Comparison of ENCODE assay signal across 8 cellular contexts in genomic region chr1:161226759-161227158, GRCh38. TPM values are rescaled to one million over a fixed set of nuclear protein-coding genes. Genes with fewer than 3 reads are reported as not detected.
DNase-seq lines count a peak whose midpoint lies in the region; ATAC-seq, FAIRE-seq and TF ChIP-seq lines count a peak whose summit lies in the region.

No MANE protein-coding gene starts in this region.

- peak overlapping the region in 1 of 2 donors; percentile 86 for H3K9ac ChIP-seq in kidney (ENCODE audit: low read length in 2 of 2)

- H3K27ac Mint-ChIP-seq in activated naive CD4-positive, alpha-beta T cell treated with anti-CD3 and anti-CD28 coated beads for 36 hours, result peak overlapping the region; percentile 71
- peak overlapping the region; percentile 82 for H3K27ac Mint-ChIP-seq in activated naive CD8-positive, alpha-beta T cell

- DNase-seq in activated naive CD4-positive, alpha-beta T cell treated with anti-CD3 and anti-CD28 coated beads for 36 hours, result no peak
- DNase-seq in activated naive CD4-positive, alpha-beta T cell treated with Interleukin-2 at 50 U/mL for 16 hours, result no peak
- DNase-seq in kidney (no peak), tibial artery (no peak), RPMI8226 (no peak), D721Med (ENCODE audit: insufficient read length, low spot score) (no peak)

- H3K4me3 ChIP-seq in kidney (ENCODE audit: low read length in 2 of 2) (peak overlapping the region; percentile 51 to 95), tibial artery (peak overlapping the region; percentile 57 to 68)

- CTCF ChIA-PET in activated naive CD4-positive, alpha-beta T cell treated with anti-CD3 and anti-CD28 coated beads for 36 hours (lab: Charles Lee), result interaction anchor here (0.8 to 13.2 kb wide), 19 partner anchors 8 to 162 kb away, joined by 3 to 196 read pairs (median 5); partner anchors contain the start of genes CFAP126, FCER1G, NDUFS2 and NR1I3

- FAIRE-seq in kidney (lab: Jason Lieb, UNC), result no peak
- no peak for FAIRE-seq in D721Med (lab: Jason Lieb, UNC)

- H3K9me3 ChIP-seq in kidney (ENCODE audit: control insufficient read depth in 1 of 2, low read length in 2 of 2), result no peaks in the 10 kb centered on the region
- H3K9me3 ChIP-seq in tibial artery, result no peaks in the 10 kb centered on the region

- H3K36me3 ChIP-seq in kidney (ENCODE audit: control insufficient read depth in 1 of 2, insufficient read depth in 2 of 2, low read length in 2 of 2) (peaks cover 13 to 15% of the 10 kb centered on the region in 2 donors), tibial artery (peaks cover 9 to 31% (median 22%) of the 10 kb centered on the region in 3 donors)

- no peak for ATAC-seq in HG02678 (IDR thresholded peaks at IDR 0.05; ENCODE audit: unreplicated experiment)

- H3K4me3 Mint-ChIP-seq in activated naive CD4-positive, alpha-beta T cell treated with anti-CD3 and anti-CD28 coated beads for 36 hours, result peak overlapping the region; percentile 100
- H3K4me3 Mint-ChIP-seq in activated naive CD8-positive, alpha-beta T cell, result peak overlapping the region; percentile 100

- H3K4me1 ChIP-seq in kidney (ENCODE audit: control insufficient read depth in 1 of 2, insufficient read depth in 1 of 2, low read depth in 1 of 2, low read length in 2 of 2) (peaks cover 8 to 17% of the 10 kb centered on the region in 2 donors), tibial artery (peaks cover 0 to 22% (median 13%) of the 10 kb centered on the region in 4 donors)

- H3K27me3 Mint-ChIP-seq in activated naive CD4-positive, alpha-beta T cell treated with anti-CD3 and anti-CD28 coated beads for 36 hours (ENCODE audit: low read depth), result no peaks in the 10 kb centered on the region
- no peaks in the 10 kb centered on the region for H3K27me3 Mint-ChIP-seq in activated naive CD8-positive, alpha-beta T cell

- H3K4me1 Mint-ChIP-seq in activated naive CD4-positive, alpha-beta T cell treated with anti-CD3 and anti-CD28 coated beads for 36 hours (ENCODE audit: low read depth), result peaks cover 31% of the 10 kb centered on the region
- H3K4me1 Mint-ChIP-seq in activated naive CD8-positive, alpha-beta T cell (ENCODE audit: low read depth), result peaks cover 39% of the 10 kb centered on the region

- TF ChIP-seq CTCF in kidney (IDR thresholded peaks at IDR 0.05; ENCODE audit: borderline replicate concordance, extremely low read depth, insufficient read depth) (no peak), tibial artery (IDR thresholded peaks at IDR 0.05) (no peak), D721Med (IDR thresholded peaks at IDR 0.05; ENCODE audit: insufficient read depth, missing control alignments) (no peak)

- H3K36me3 Mint-ChIP-seq in activated naive CD4-positive, alpha-beta T cell treated with anti-CD3 and anti-CD28 coated beads for 36 hours (ENCODE audit: low read depth), result peaks cover 22% of the 10 kb centered on the region
- peaks cover 3% of the 10 kb centered on the region for H3K36me3 Mint-ChIP-seq in activated naive CD8-positive, alpha-beta T cell

- H3K9me3 Mint-ChIP-seq in activated naive CD4-positive, alpha-beta T cell treated with anti-CD3 and anti-CD28 coated beads for 36 hours, result no peaks in the 10 kb centered on the region
- no peaks in the 10 kb centered on the region for H3K9me3 Mint-ChIP-seq in activated naive CD8-positive, alpha-beta T cell (ENCODE audit: low read depth)

- H3K27ac ChIP-seq in kidney (ENCODE audit: low read depth in 2 of 2, low read length in 2 of 2) (no peak overlapping the region), tibial artery (peak overlapping the region in 1 of 2 donors; percentile 64)

- intact Hi-C loops in activated naive CD4-positive, alpha-beta T cell treated with anti-CD3 and anti-CD28 coated beads for 36 hours (cut with micrococcal nuclease), result loop anchor here (1.0 to 5.0 kb wide), 6 partner anchors 65 to 518 kb away; partner anchors contain the start of gene CFAP126
- intact Hi-C loops in kidney (cut with DNase I) (no loop called here), tibial artery (cut with DNase I; ENCODE audit: low total_unique reads) (loop anchor here (5.0 kb wide), 2 partner anchors 81 to 156 kb away; partner anchors contain the start of gene MPZ)

- H3K27me3 ChIP-seq in tibial artery, result no peaks in the 10 kb centered on the region

RNA-seq across cellular contexts. Expression of gene TOMM40L, which starts 0.9 kb away (rescaled TPM):
- total RNA-seq in activated naive CD4-positive, alpha-beta T cell treated with anti-CD3 and anti-CD28 coated beads for 36 hours, result 10 to 100 TPM; 13.2 to 14.3 TPM
- 12.1 TPM for total RNA-seq in kidney
- 29.0 TPM for polyA plus RNA-seq in kidney (ENCODE audit: insufficient read depth, low read depth, low replicate concordance)

RNA-seq across cellular contexts. Expression of gene APOA2, which starts 3.3 kb away (rescaled TPM):
- not detected for total RNA-seq in activated naive CD4-positive, alpha-beta T cell treated with anti-CD3 and anti-CD28 coated beads for 36 hours
- total RNA-seq in kidney, result not detected
- not detected for polyA plus RNA-seq in kidney (ENCODE audit: insufficient read depth, low read depth, low replicate concordance)

RNA-seq across cellular contexts. Expression of gene NR1I3, which starts 11.2 kb away (rescaled TPM):
- not detected for total RNA-seq in activated naive CD4-positive, alpha-beta T cell treated with anti-CD3 and anti-CD28 coated beads for 36 hours
- not detected for total RNA-seq in kidney
- polyA plus RNA-seq in kidney (ENCODE audit: insufficient read depth, low read depth, low replicate concordance), result 19.6 TPM

RNA-seq across cellular contexts. Expression of gene FCER1G, which starts 11.7 kb away (rescaled TPM):
- total RNA-seq in activated naive CD4-positive, alpha-beta T cell treated with anti-CD3 and anti-CD28 coated beads for 36 hours, result 1 to 10 TPM in 1 of 2 experiments, under 1 TPM in 1; 0.74 to 1.6 TPM
- total RNA-seq in kidney, result 43.4 TPM
- polyA plus RNA-seq in kidney (ENCODE audit: insufficient read depth, low read depth, low replicate concordance), result 38.9 TPM

RNA-seq across cellular contexts. Expression of gene NDUFS2, which starts 24.6 kb away (rescaled TPM):
- total RNA-seq in activated naive CD4-positive, alpha-beta T cell treated with anti-CD3 and anti-CD28 coated beads for 36 hours, result 100 to 1,000 TPM; 126 to 130 TPM
- 92.7 TPM for total RNA-seq in kidney
- polyA plus RNA-seq in kidney (ENCODE audit: insufficient read depth, low read depth, low replicate concordance), result 197 TPM
